ENCODE assay signal across 10 cellular contexts in genomic region chrX:150573702-150574101, GRCh38.
DNase-seq lines count a peak whose midpoint lies in the region; ATAC-seq lines count a peak whose summit lies in the region.
"Had no signal": no experiment of that assay in that cellular context is flagged by ENCODE, and none has a peak within 500 bp of the region (broad histone marks: within the 10 kb centered on the region; RNA-seq: fewer than 3 reads in every experiment).

No MANE protein-coding gene starts in this region.

- no peak overlapping the region for H3K27ac Mint-ChIP-seq in central memory CD8-positive, alpha-beta T cell (ENCODE audit: low read depth)

- H3K36me3 Mint-ChIP-seq in central memory CD8-positive, alpha-beta T cell (ENCODE audit: insufficient read depth): peaks cover 4% of the 10 kb centered on the region

- DNase-seq in stimulated activated naive CD4-positive, alpha-beta T cell treated with Interleukin-2 at 50 U/mL for 16 hours (lab: John Stamatoyannopoulos, UW): peak; percentile 36
- no peak for DNase-seq in stimulated activated naive CD4-positive, alpha-beta T cell (lab: John Stamatoyannopoulos, UW)
- DNase-seq in central memory CD8-positive, alpha-beta T cell (ENCODE audit: low spot score in 2 of 2): no peak
- DNase-seq in SIG-M5 (lab: John Stamatoyannopoulos, UW) (no peak), cortex of kidney (lab: John Stamatoyannopoulos, UW) (no peak), T1000 (lab: John Stamatoyannopoulos, UW) (no peak), GM19240 (ENCODE audit: insufficient read length, low spot score) (no peak)
- DNase-seq: aorta, NCI-H2081 had no signal

- H3K4me3 Mint-ChIP-seq in central memory CD8-positive, alpha-beta T cell: peak overlapping the region; percentile 68

- H3K27me3 Mint-ChIP-seq in central memory CD8-positive, alpha-beta T cell: no peaks in the 10 kb centered on the region

- ATAC-seq in HG03469 (IDR thresholded peaks at IDR 0.05; ENCODE audit: unreplicated experiment): peak; percentile 26
- ATAC-seq in central memory CD8-positive, alpha-beta T cell (replicated peaks; ENCODE audit: extremely low read depth, poor library complexity, severe bottlenecking): no peak

- H3K4me1 Mint-ChIP-seq in central memory CD8-positive, alpha-beta T cell: peaks cover 50% of the 10 kb centered on the region

- no peaks in the 10 kb centered on the region for H3K9me3 Mint-ChIP-seq in central memory CD8-positive, alpha-beta T cell
